20 cellular contexts compared by ENCODE assay signal in genomic region chr6:114638346-114638745, GRCh38.
DNase-seq lines count a peak whose midpoint lies in the region; ATAC-seq and TF ChIP-seq lines count a peak whose summit lies in the region.
"Had no signal": no experiment of that assay in that cellular context is flagged by ENCODE, and none has a peak within 500 bp of the region (broad histone marks: within the 10 kb centered on the region; RNA-seq: fewer than 3 reads in every experiment).

No MANE protein-coding gene starts in this region.

- no peak overlapping the region for H3K4me3 ChIP-seq in GM23338
- H3K4me3 ChIP-seq in Karpas-422 (ENCODE audit: low read length): no peak overlapping the region
- H3K4me3 ChIP-seq: PC-9 had no signal

- peak; percentile 97 for ATAC-seq in GM23338
- ATAC-seq: Right ventricle myocardium inferior had no signal

- H3K4me1 ChIP-seq in GM23338 (ENCODE audit: insufficient read depth) (no peaks in the 10 kb centered on the region), Karpas-422 (ENCODE audit: low read length) (no peaks in the 10 kb centered on the region)

- H3F3A ChIP-seq in GM23338 (replicated peaks; ENCODE audit: low read depth): no peaks in the 10 kb centered on the region

- peak; percentile 85 for DNase-seq in GM23338 (ENCODE audit: low spot score)
- peak; percentile 1 for DNase-seq in RKO (ENCODE audit: low spot score)
- DNase-seq in iPS DF 19.7 (ENCODE audit: low read depth, low spot score): peak; percentile 59
- DNase-seq in nephron progenitor cell: peak; percentile 6
- DNase-seq in Karpas-422: no peak
- DNase-seq in HK-2 (ENCODE audit: unreplicated experiment): no peak
- DNase-seq in stimulated activated CD4-positive, alpha-beta T cell treated with anti-CD3 and anti-CD28 coated beads, Interleukin-4, amount 100 ng/mL, for 24 hours: no peak
- no peak for DNase-seq in SW480 (ENCODE audit: low spot score)
- DNase-seq: C1 segment of cervical spinal cord; DMS 273 treated with DMSO at 0.1 percent for 48 hours; KBM-7; NCI-H1092 treated with DMSO at 0.1 percent for 48 hours; NCI-H1694; NCI-H2107; NCI-H345; NCI-H69; NK-92 treated with Interleukin-12 subunit alpha and Interleukin-12 subunit beta, amount 100 ng/mL, for 24 hours had no signal

- H3K36me3 ChIP-seq in GM23338 (ENCODE audit: insufficient read depth) (no peaks in the 10 kb centered on the region), Karpas-422 (ENCODE audit: insufficient read depth, low read length) (no peaks in the 10 kb centered on the region)

- H3K4me3 Mint-ChIP-seq in GM23338: no peak overlapping the region
- H3K4me3 Mint-ChIP-seq in nephron progenitor cell: no peak overlapping the region

- H3K4me2 ChIP-seq in GM23338 (no peak overlapping the region), Karpas-422 (ENCODE audit: low read depth, low read length, poor library complexity, severe bottlenecking) (no peak overlapping the region)
- H3K4me2 ChIP-seq: PC-9 had no signal

- H3K4me1 Mint-ChIP-seq in GM23338 (peaks cover 3% of the 10 kb centered on the region; the same call in 1 of the 3 replicates), nephron progenitor cell (no peaks in the 10 kb centered on the region)

- H3K9ac ChIP-seq in Karpas-422 (ENCODE audit: low read length): no peak overlapping the region

- H4K20me1 ChIP-seq in GM23338 (replicated peaks; ENCODE audit: insufficient read depth) (no peaks in the 10 kb centered on the region), Karpas-422 (ENCODE audit: insufficient read depth, low read depth, low read length) (no peaks in the 10 kb centered on the region)

- H3K9me3 ChIP-seq in Karpas-422 (ENCODE audit: low read length): peaks cover 7% of the 10 kb centered on the region

- H3K27ac Mint-ChIP-seq in GM23338 (no peak overlapping the region; the same call in 1 of the 2 replicates), nephron progenitor cell (no peak overlapping the region)

- H3K27ac ChIP-seq in GM23338 (ENCODE audit: low read depth): no peak overlapping the region
- H3K27ac ChIP-seq in Karpas-422 (ENCODE audit: low read length): no peak overlapping the region
- H3K27ac ChIP-seq: HL-60, PC-9 had no signal

- H3K9me2 ChIP-seq in GM23338 (ENCODE audit: insufficient read depth) (no peaks in the 10 kb centered on the region), Karpas-422 (replicated peaks; ENCODE audit: insufficient read depth, low read length) (no peaks in the 10 kb centered on the region)

- H3K27me3 ChIP-seq in GM23338 (ENCODE audit: insufficient read depth): no peaks in the 10 kb centered on the region
- no peaks in the 10 kb centered on the region for H3K27me3 ChIP-seq in Karpas-422 (ENCODE audit: low read length)

- peaks cover under 1% of the 10 kb centered on the region; the same call in 2 of the 3 replicates for H3K9me3 Mint-ChIP-seq in GM23338
- peaks cover 7% of the 10 kb centered on the region for H3K9me3 Mint-ChIP-seq in nephron progenitor cell

- no peaks in the 10 kb centered on the region for H3K79me2 ChIP-seq in GM23338 (replicated peaks; ENCODE audit: insufficient read depth)
- no peaks in the 10 kb centered on the region for H3K79me2 ChIP-seq in Karpas-422 (ENCODE audit: low read length)

- TF ChIP-seq CTCF in GM23338 (conservative IDR thresholded peaks at IDR 0.05; ENCODE audit: low read depth in 2 of 2) (peak; percentile 29 to 41; a peak in 3 of 4 replicates), nephron progenitor cell (IDR thresholded peaks at IDR 0.05) (no peak)

- H2AFZ ChIP-seq in GM23338: no peak overlapping the region
- no peak overlapping the region for H2AFZ ChIP-seq in Karpas-422 (ENCODE audit: low read length)
- H2AFZ ChIP-seq: PC-9 had no signal

- H3K27me3 Mint-ChIP-seq in GM23338 (ENCODE audit: insufficient read depth, low read depth, poor library complexity) (peaks cover 2% of the 10 kb centered on the region), nephron progenitor cell (ENCODE audit: low read depth, poor library complexity) (no peaks in the 10 kb centered on the region)

- H3K36me3 Mint-ChIP-seq in GM23338 (ENCODE audit: low read depth) (no peaks in the 10 kb centered on the region), nephron progenitor cell (ENCODE audit: low read depth) (no peaks in the 10 kb centered on the region)

TF ChIP-seq in GM23338, 12 proteins besides CTCF, POLR2A, EP300 and RAD21 (continues in another document):
- TF ChIP-seq REST (IDR thresholded peaks at IDR 0.05; ENCODE audit: unreplicated experiment): no peak
- TF ChIP-seq POLR2AphosphoS5 (IDR thresholded peaks at IDR 0.05; ENCODE audit: low read depth): no peak
- no peak for TF ChIP-seq JUNB (IDR thresholded peaks at IDR 0.05; ENCODE audit: unreplicated experiment)
- TF ChIP-seq ZNF331 (CRISPR knock-in tag; IDR thresholded peaks at IDR 0.05; ENCODE audit: low read depth): no peak
- TF ChIP-seq, protein P1, sequence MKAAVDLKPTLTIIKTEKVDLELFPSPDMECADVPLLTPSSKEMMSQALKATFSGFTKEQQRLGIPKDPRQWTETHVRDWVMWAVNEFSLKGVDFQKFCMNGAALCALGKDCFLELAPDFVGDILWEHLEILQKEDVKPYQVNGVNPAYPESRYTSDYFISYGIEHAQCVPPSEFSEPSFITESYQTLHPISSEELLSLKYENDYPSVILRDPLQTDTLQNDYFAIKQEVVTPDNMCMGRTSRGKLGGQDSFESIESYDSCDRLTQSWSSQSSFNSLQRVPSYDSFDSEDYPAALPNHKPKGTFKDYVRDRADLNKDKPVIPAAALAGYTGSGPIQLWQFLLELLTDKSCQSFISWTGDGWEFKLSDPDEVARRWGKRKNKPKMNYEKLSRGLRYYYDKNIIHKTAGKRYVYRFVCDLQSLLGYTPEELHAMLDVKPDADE (IDR thresholded peaks at IDR 0.05): no peak
- TF ChIP-seq STAT1 (IDR thresholded peaks at IDR 0.05; ENCODE audit: unreplicated experiment): no peak
- TF ChIP-seq NANOG (IDR thresholded peaks at IDR 0.05; ENCODE audit: borderline replicate concordance): no peak
- TF ChIP-seq CREB1 (CRISPR knock-in tag; IDR thresholded peaks at IDR 0.05; ENCODE audit: low read depth): no peak
- no peak for TF ChIP-seq EZH2 (IDR thresholded peaks at IDR 0.05; ENCODE audit: low read depth, unreplicated experiment)

Comparison
In these comparisons a context has a peak if more than half of its experiments do, and no peak if none do; other contexts are left out.
1. DNase-seq: peak in GM23338 (single experiment), RKO (single experiment), iPS DF 19.7 (single experiment) and nephron progenitor cell (single experiment); none in Karpas-422 (single experiment), HK-2 (single experiment), stimulated activated CD4-positive, alpha-beta T cell treated with anti-CD3 and anti-CD28 coated beads, Interleukin-4, amount 100 ng/mL, for 24 hours (single experiment) and SW480 (single experiment).